Comparison of ENCODE assay signal across 2 cellular contexts in genomic region chr2:173851256-173851655, GRCh38.
A peak's percentile ranks its signal among the peaks of the same experiment; 100 is the strongest.
TF ChIP-seq lines count a peak whose summit lies in the region.

No MANE protein-coding gene starts in this region.

TF ChIP-seq in liver, 16 proteins besides CTCF, POLR2A, EP300 and RAD21 (continued from another document):
- TF ChIP-seq, protein P1, sequence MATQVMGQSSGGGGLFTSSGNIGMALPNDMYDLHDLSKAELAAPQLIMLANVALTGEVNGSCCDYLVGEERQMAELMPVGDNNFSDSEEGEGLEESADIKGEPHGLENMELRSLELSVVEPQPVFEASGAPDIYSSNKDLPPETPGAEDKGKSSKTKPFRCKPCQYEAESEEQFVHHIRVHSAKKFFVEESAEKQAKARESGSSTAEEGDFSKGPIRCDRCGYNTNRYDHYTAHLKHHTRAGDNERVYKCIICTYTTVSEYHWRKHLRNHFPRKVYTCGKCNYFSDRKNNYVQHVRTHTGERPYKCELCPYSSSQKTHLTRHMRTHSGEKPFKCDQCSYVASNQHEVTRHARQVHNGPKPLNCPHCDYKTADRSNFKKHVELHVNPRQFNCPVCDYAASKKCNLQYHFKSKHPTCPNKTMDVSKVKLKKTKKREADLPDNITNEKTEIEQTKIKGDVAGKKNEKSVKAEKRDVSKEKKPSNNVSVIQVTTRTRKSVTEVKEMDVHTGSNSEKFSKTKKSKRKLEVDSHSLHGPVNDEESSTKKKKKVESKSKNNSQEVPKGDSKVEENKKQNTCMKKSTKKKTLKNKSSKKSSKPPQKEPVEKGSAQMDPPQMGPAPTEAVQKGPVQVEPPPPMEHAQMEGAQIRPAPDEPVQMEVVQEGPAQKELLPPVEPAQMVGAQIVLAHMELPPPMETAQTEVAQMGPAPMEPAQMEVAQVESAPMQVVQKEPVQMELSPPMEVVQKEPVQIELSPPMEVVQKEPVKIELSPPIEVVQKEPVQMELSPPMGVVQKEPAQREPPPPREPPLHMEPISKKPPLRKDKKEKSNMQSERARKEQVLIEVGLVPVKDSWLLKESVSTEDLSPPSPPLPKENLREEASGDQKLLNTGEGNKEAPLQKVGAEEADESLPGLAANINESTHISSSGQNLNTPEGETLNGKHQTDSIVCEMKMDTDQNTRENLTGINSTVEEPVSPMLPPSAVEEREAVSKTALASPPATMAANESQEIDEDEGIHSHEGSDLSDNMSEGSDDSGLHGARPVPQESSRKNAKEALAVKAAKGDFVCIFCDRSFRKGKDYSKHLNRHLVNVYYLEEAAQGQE (IDR thresholded peaks at IDR 0.05): peak; percentile 39
- TF ChIP-seq, protein P2, sequence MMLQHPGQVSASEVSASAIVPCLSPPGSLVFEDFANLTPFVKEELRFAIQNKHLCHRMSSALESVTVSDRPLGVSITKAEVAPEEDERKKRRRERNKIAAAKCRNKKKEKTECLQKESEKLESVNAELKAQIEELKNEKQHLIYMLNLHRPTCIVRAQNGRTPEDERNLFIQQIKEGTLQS (IDR thresholded peaks at IDR 0.05): no peak
- TF ChIP-seq, protein P3, sequence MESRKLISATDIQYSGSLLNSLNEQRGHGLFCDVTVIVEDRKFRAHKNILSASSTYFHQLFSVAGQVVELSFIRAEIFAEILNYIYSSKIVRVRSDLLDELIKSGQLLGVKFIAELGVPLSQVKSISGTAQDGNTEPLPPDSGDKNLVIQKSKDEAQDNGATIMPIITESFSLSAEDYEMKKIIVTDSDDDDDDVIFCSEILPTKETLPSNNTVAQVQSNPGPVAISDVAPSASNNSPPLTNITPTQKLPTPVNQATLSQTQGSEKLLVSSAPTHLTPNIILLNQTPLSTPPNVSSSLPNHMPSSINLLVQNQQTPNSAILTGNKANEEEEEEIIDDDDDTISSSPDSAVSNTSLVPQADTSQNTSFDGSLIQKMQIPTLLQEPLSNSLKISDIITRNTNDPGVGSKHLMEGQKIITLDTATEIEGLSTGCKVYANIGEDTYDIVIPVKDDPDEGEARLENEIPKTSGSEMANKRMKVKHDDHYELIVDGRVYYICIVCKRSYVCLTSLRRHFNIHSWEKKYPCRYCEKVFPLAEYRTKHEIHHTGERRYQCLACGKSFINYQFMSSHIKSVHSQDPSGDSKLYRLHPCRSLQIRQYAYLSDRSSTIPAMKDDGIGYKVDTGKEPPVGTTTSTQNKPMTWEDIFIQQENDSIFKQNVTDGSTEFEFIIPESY (IDR thresholded peaks at IDR 0.05): peak; percentile 38
- no peak for TF ChIP-seq FOXA2 (IDR thresholded peaks at IDR 0.05)
- TF ChIP-seq HNF4A (conservative IDR thresholded peaks at IDR 0.05): peak in 1 of 2 donors; percentile 63
- peak; percentile 52 for TF ChIP-seq MAX (IDR thresholded peaks at IDR 0.05)
- peak in 1 of 2 donors; percentile 39 for TF ChIP-seq GABPA (IDR thresholded peaks at IDR 0.05 in 1 of 2, conservative IDR thresholded peaks at IDR 0.05 in 1 of 2)
- TF ChIP-seq SP1 (IDR thresholded peaks at IDR 0.05): no peak
- no peak for TF ChIP-seq NR2F2 (IDR thresholded peaks at IDR 0.05)

TF ChIP-seq in HepG2, 621 proteins besides CTCF, POLR2A, EP300 and RAD21 (continued from another document):
- no peak for TF ChIP-seq CERS6 (CRISPR knock-in tag; IDR thresholded peaks at IDR 0.05)
- no peak for TF ChIP-seq ZNF841 (CRISPR knock-in tag; IDR thresholded peaks at IDR 0.05; ENCODE audit: borderline replicate concordance)
- no peak for TF ChIP-seq HMG20B (CRISPR knock-in tag; conservative IDR thresholded peaks at IDR 0.05)
